11 cellular contexts compared by ENCODE assay signal in the genomic region with DNA sequence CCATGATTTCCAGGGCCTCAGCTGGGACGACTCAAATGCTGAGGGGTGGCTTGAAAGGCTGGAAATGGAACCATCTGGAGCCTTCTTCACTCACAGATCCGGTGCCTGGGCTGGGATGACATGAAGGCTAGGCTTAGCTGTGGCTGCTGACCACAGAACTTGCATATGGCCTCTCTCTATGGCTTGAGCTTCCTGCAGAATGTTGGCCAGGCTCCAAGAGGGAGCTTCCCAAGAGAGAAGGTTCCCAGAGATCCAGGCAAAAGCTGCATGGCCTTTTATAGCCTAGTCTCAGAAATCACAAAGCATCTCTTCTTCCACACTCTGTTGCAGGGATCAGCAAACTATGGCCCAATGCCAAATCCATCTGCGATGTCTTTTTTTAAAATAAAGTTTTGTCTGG. TPM values are rescaled to one million over a fixed set of nuclear protein-coding genes. Genes with fewer than 3 reads are reported as not detected.
A peak's percentile ranks its signal among the peaks of the same experiment; 100 is the strongest.
DNase-seq lines count a peak whose midpoint lies in the region; ATAC-seq lines count a peak whose summit lies in the region.
"Had no signal": no experiment of that assay in that cellular context is flagged by ENCODE, and none has a peak within 500 bp of the region (broad histone marks: within the 10 kb centered on the region; RNA-seq: fewer than 3 reads in every experiment).

No MANE protein-coding gene starts in this region.

- ATAC-seq in Right ventricle myocardium inferior: peak; percentile 82
- ATAC-seq in GM18867 (IDR thresholded peaks at IDR 0.05; ENCODE audit: unreplicated experiment): no peak
- ATAC-seq in HG02981 (IDR thresholded peaks at IDR 0.05; ENCODE audit: unreplicated experiment): no peak
- ATAC-seq: T-helper 17 cell had no signal

- intact Hi-C loops in Right ventricle myocardium inferior (cut with DNase I) (no loop called here), cardiac septum (cut with DNase I) (loop anchor here (5.0 kb wide), 1 partner anchor 44 kb away; the partner anchor contains the start of gene GATM)

- DNase-seq in Right ventricle myocardium inferior (ENCODE audit: missing footprints): peak; percentile 76
- no peak for DNase-seq in cardiac septum (ENCODE audit: low spot score)
- peak; percentile 25 for DNase-seq in astrocyte of the hippocampus (ENCODE audit: low read depth, low spot score)
- peak; percentile 56 for DNase-seq in kidney tubule cell (ENCODE audit: low spot score)
- no peak for DNase-seq in activated CD4-positive, CD25-positive, alpha-beta regulatory T cell treated with anti-CD3 and anti-CD28 coated beads, Interleukin-2, amount 50 U/mL, for 72 hours
- no peak for DNase-seq in NCI-H1417 treated with DMSO at 0.1 percent for 48 hours (lab: John Stamatoyannopoulos, UW)
- DNase-seq: AML-193, NCI-H1092, T-helper 17 cell had no signal

RNA-seq across cellular contexts. Expression of gene GATM, which starts 44.8 kb away (rescaled TPM):
- 42.0 TPM for total RNA-seq in Right ventricle myocardium inferior
- 40.0 TPM for total RNA-seq in cardiac septum

Comparison
In these comparisons a context has a peak if more than half of its experiments do, and no peak if none do; other contexts are left out.
1. DNase-seq: peak in Right ventricle myocardium inferior (single experiment), astrocyte of the hippocampus (single experiment) and kidney tubule cell (single experiment); none in cardiac septum (single experiment), activated CD4-positive, CD25-positive, alpha-beta regulatory T cell treated with anti-CD3 and anti-CD28 coated beads, Interleukin-2, amount 50 U/mL, for 72 hours (single experiment) and NCI-H1417 treated with DMSO at 0.1 percent for 48 hours (single experiment).